Comparison of ENCODE assay signal across 18 cellular contexts in genomic region chr7:133582766-133583523, GRCh38.
DNase-seq lines count a peak whose midpoint lies in the region; ATAC-seq and TF ChIP-seq lines count a peak whose summit lies in the region.
"Had no signal": no experiment of that assay in that cellular context is flagged by ENCODE, and none has a peak within 500 bp of the region (broad histone marks: within the 10 kb centered on the region; RNA-seq: fewer than 3 reads in every experiment).

No MANE protein-coding gene starts in this region.

- TF ChIP-seq CTCF in fibroblast of lung (conservative IDR thresholded peaks at IDR 0.05 in 1 of 2, IDR thresholded peaks at IDR 0.05 in 1 of 2; ENCODE audit: low read depth in 1 of 2, low read length in 2 of 2): no peak

- H4K20me1 ChIP-seq in fibroblast of lung (ENCODE audit: control insufficient read depth, extremely low read depth, insufficient read depth, low read length): no peaks in the 10 kb centered on the region

- H2AFZ ChIP-seq in fibroblast of lung (ENCODE audit: low read length): no peak overlapping the region

- H3K9me3 ChIP-seq in SK-N-MC (ENCODE audit: low read depth, low read length): no peaks in the 10 kb centered on the region
- no peaks in the 10 kb centered on the region for H3K9me3 ChIP-seq in fibroblast of lung (ENCODE audit: control insufficient read depth, insufficient read depth, low read depth, low read length)
- H3K9me3 ChIP-seq: tibial nerve had no signal

- H3K4me3 ChIP-seq in SK-N-MC (no peak overlapping the region), fibroblast of lung (replicated peaks in 1 of 4; ENCODE audit: control extremely low read depth in 1 of 4, insufficient read depth in 1 of 4, low read depth in 3 of 4, low read length in 4 of 4) (no peak overlapping the region)
- H3K4me3 ChIP-seq: tibial nerve had no signal

- ATAC-seq in HG02870 (IDR thresholded peaks at IDR 0.05; ENCODE audit: unreplicated experiment): no peak
- no peak for ATAC-seq in GM19035 (IDR thresholded peaks at IDR 0.05; ENCODE audit: unreplicated experiment)
- ATAC-seq: left lobe of liver; naive thymus-derived CD4-positive, alpha-beta T cell had no signal

- H3K27me3 ChIP-seq in fibroblast of lung (ENCODE audit: control insufficient read depth, insufficient read depth, low read length): no peaks in the 10 kb centered on the region
- H3K27me3 ChIP-seq: tibial nerve had no signal

- DNase-seq in ELR (ENCODE audit: low read depth) (peak; percentile 84), SK-N-MC (ENCODE audit: low read depth, low spot score) (no peak), fibroblast of lung (ENCODE audit: low read depth in 2 of 2) (peak; percentile 85), pulmonary artery endothelial cell (ENCODE audit: low read depth, low spot score) (peak; percentile 22), amygdala (lab: John Stamatoyannopoulos, UW) (no peak), globus pallidus (ENCODE audit: low spot score) (no peak)
- DNase-seq: activated CD8-positive, alpha-beta memory T cell treated with anti-CD3 and anti-CD28 coated beads for 24 hours; CD4-positive, alpha-beta memory T cell; endodermal cell; hippocampal formation; naive thymus-derived CD4-positive, alpha-beta T cell; NK-92 treated with Interleukin-12 subunit alpha and Interleukin-12 subunit beta, amount 100 ng/mL, for 24 hours; stimulated activated CD4-positive, alpha-beta T cell treated with anti-CD3 and anti-CD28 coated beads, Interleukin-1b, Interleukin-23, amount 100 ng/mL, for 48 hours; stimulated activated CD8-positive, alpha-beta memory T cell treated with anti-CD3 and anti-CD28 coated beads, Interleukin-4, amount 100 ng/mL, for 48 hours had no signal

- H3K27ac ChIP-seq in SK-N-MC (peak overlapping the region; percentile 67), fibroblast of lung (ENCODE audit: insufficient read depth, low read length) (peak overlapping the region; percentile 68)
- H3K27ac ChIP-seq: tibial nerve had no signal

- H3K4me1 ChIP-seq in fibroblast of lung (ENCODE audit: control insufficient read depth, extremely low read depth, insufficient read depth, low read length): peaks cover 23% of the 10 kb centered on the region
- H3K4me1 ChIP-seq: tibial nerve had no signal

- H3K4me2 ChIP-seq in fibroblast of lung (ENCODE audit: extremely low read depth, insufficient read depth, low read length): peak overlapping the region; percentile 36

- H3K9ac ChIP-seq in SK-N-MC (ENCODE audit: insufficient read length): no peak overlapping the region
- no peak overlapping the region for H3K9ac ChIP-seq in fibroblast of lung (ENCODE audit: insufficient read depth, low read length)

- no peaks in the 10 kb centered on the region for H3K79me2 ChIP-seq in fibroblast of lung (ENCODE audit: control insufficient read depth, insufficient read depth, low read length)

- no peaks in the 10 kb centered on the region for H3K36me3 ChIP-seq in SK-N-MC (ENCODE audit: insufficient read depth, low read length)
- no peaks in the 10 kb centered on the region for H3K36me3 ChIP-seq in fibroblast of lung (ENCODE audit: control insufficient read depth, insufficient read depth, low read length)
- H3K36me3 ChIP-seq: tibial nerve had no signal

Comparison
In these comparisons a context has a peak if more than half of its experiments do, and no peak if none do; other contexts are left out.
1. DNase-seq: peak in ELR (single experiment), fibroblast of lung (2 of 2) and pulmonary artery endothelial cell (single experiment); none in SK-N-MC (single experiment), amygdala (0 of 56) and globus pallidus (single experiment).